In the genomic region with DNA sequence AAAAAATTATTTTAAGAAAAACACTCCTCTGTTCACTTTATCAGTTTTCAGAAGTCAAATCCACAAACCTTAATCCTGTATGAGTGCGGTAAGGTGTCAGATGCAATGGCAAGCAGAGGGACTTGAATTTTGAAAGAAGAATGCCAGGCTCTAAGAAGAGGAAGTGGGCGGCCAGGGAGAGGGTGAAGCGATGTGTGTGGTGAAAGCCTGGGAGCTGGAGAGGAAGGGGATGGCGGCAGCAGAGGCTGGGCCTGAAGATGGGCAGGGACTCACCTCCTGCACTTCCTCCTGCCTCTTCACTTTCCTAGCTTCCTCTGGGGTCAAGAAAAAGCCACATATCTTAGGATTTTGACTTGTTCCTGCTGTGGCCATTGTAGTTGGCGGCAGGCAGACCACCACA, we compare ENCODE assay signal across 18 cellular contexts.
DNase-seq lines count a peak whose midpoint lies in the region; ATAC-seq and TF ChIP-seq lines count a peak whose summit lies in the region.
"Had no signal": no experiment of that assay in that cellular context is flagged by ENCODE, and none has a peak within 500 bp of the region (broad histone marks: within the 10 kb centered on the region; RNA-seq: fewer than 3 reads in every experiment).

No MANE protein-coding gene starts in this region.

- no peaks in the 10 kb centered on the region for H3K36me3 ChIP-seq in H7 (replicated peaks; ENCODE audit: control insufficient read depth, insufficient read depth, low read length)
- H3K36me3 ChIP-seq: spleen, tibial artery had no signal

- H3K9me3 Mint-ChIP-seq in neural crest cell: no peaks in the 10 kb centered on the region
- H3K9me3 Mint-ChIP-seq: CD4-positive, alpha-beta T cell; T-cell had no signal

- peaks cover 50% of the 10 kb centered on the region for H3K4me1 Mint-ChIP-seq in neural crest cell
- H3K4me1 Mint-ChIP-seq: stimulated activated effector memory CD8-positive, alpha-beta T cell treated with anti-CD3 and anti-CD28 coated beads, Interleukin-12 subunit alpha, Interleukin-12 subunit beta, amount 100 ng/mL, for 72 hours had no signal

- H3K27me3 Mint-ChIP-seq in neural crest cell (ENCODE audit: low read depth): no peaks in the 10 kb centered on the region
- H3K27me3 Mint-ChIP-seq: CD4-positive, alpha-beta T cell had no signal

- H3K27ac Mint-ChIP-seq in neural crest cell (ENCODE audit: unreplicated experiment): peak overlapping the region; percentile 31
- H3K27ac Mint-ChIP-seq: CD4-positive, alpha-beta T cell; effector memory CD8-positive, alpha-beta T cell; stimulated activated effector memory CD8-positive, alpha-beta T cell treated with anti-CD3 and anti-CD28 coated beads, Interleukin-12 subunit alpha, Interleukin-12 subunit beta, amount 100 ng/mL, for 72 hours had no signal

- H3K4me3 Mint-ChIP-seq in neural crest cell: no peak overlapping the region
- H3K4me3 Mint-ChIP-seq: CD4-positive, alpha-beta T cell; effector memory CD8-positive, alpha-beta T cell; stimulated activated effector memory CD8-positive, alpha-beta T cell treated with anti-CD3 and anti-CD28 coated beads, Interleukin-12 subunit alpha, Interleukin-12 subunit beta, amount 100 ng/mL, for 72 hours; T-cell had no signal

- peaks cover 5% of the 10 kb centered on the region for H3K36me3 Mint-ChIP-seq in neural crest cell (ENCODE audit: low read depth)
- H3K36me3 Mint-ChIP-seq: stimulated activated effector memory CD8-positive, alpha-beta T cell treated with anti-CD3 and anti-CD28 coated beads, Interleukin-12 subunit alpha, Interleukin-12 subunit beta, amount 100 ng/mL, for 72 hours; T-cell had no signal

- TF ChIP-seq CTCF in neural crest cell (conservative IDR thresholded peaks at IDR 0.05): no peak

- DNase-seq in SIG-M5 treated with dmso at 0.1 percent for 504 hours (lab: John Stamatoyannopoulos, UW; ENCODE audit: unreplicated experiment): peak; percentile 54
- DNase-seq in SIG-M5 (lab: John Stamatoyannopoulos, UW): no peak
- peak; percentile 83 for DNase-seq in SKM-1 treated with dmso at 0.1 percent for 144 hours (lab: John Stamatoyannopoulos, UW; ENCODE audit: unreplicated experiment)
- no peak for DNase-seq in neural crest cell (ENCODE audit: low read depth, low spot score)
- no peak for DNase-seq in activated effector memory CD4-positive, alpha-beta T cell treated with anti-CD3 and anti-CD28 coated beads, Interleukin-2, amount 50 U/mL, for 16 hours
- DNase-seq in H7: no peak
- DNase-seq: activated CD4-positive, alpha-beta T cell treated with anti-CD3 and anti-CD28 coated beads for 1 hour; activated gamma-delta T cell treated with Interleukin-2 at 50 U/mL for 16 hours; CD4-positive, alpha-beta T cell; effector memory CD8-positive, alpha-beta T cell; left colon; NCI-H2029; spleen had no signal

- ATAC-seq in HG02981 (IDR thresholded peaks at IDR 0.05; ENCODE audit: unreplicated experiment) (peak; percentile 33), SK-N-SH treated with all-trans-retinoic acid at 6 μM for 48 hours (no peak)
- ATAC-seq: effector memory CD8-positive, alpha-beta T cell; left colon; stimulated activated effector memory CD8-positive, alpha-beta T cell treated with anti-CD3 and anti-CD28 coated beads, Interleukin-12 subunit alpha, Interleukin-12 subunit beta, amount 100 ng/mL, for 72 hours had no signal

- H3K27me3 ChIP-seq in H7 (ENCODE audit: control insufficient read depth, insufficient read depth, low read length): no peaks in the 10 kb centered on the region
- H3K27me3 ChIP-seq: spleen, tibial artery had no signal

- H3K4me3 ChIP-seq in H7 (ENCODE audit: insufficient read depth, low read depth, low read length): no peak overlapping the region
- H3K4me3 ChIP-seq: spleen, tibial artery had no signal

TF ChIP-seq in SK-N-SH treated with all-trans-retinoic acid at 6 μM for 48 hours, 23 proteins besides CTCF, POLR2A, EP300 and RAD21:
- TF ChIP-seq TOX (CRISPR knock-in tag; IDR thresholded peaks at IDR 0.05; ENCODE audit: borderline replicate concordance) (no peak), ESRRG (CRISPR knock-in tag; IDR thresholded peaks at IDR 0.05) (no peak), ARNTL (CRISPR knock-in tag; IDR thresholded peaks at IDR 0.05; ENCODE audit: borderline replicate concordance, low read depth) (no peak), ZNF70 (CRISPR knock-in tag; IDR thresholded peaks at IDR 0.05) (no peak), ZNF565 (CRISPR knock-in tag; conservative IDR thresholded peaks at IDR 0.05; ENCODE audit: low read depth) (no peak), BACH2 (CRISPR knock-in tag; IDR thresholded peaks at IDR 0.05; ENCODE audit: borderline replicate concordance) (no peak), SNAI2 (CRISPR knock-in tag; IDR thresholded peaks at IDR 0.05) (no peak), GLIS3 (CRISPR knock-in tag; IDR thresholded peaks at IDR 0.05) (no peak)
- TF ChIP-seq, protein P1, sequence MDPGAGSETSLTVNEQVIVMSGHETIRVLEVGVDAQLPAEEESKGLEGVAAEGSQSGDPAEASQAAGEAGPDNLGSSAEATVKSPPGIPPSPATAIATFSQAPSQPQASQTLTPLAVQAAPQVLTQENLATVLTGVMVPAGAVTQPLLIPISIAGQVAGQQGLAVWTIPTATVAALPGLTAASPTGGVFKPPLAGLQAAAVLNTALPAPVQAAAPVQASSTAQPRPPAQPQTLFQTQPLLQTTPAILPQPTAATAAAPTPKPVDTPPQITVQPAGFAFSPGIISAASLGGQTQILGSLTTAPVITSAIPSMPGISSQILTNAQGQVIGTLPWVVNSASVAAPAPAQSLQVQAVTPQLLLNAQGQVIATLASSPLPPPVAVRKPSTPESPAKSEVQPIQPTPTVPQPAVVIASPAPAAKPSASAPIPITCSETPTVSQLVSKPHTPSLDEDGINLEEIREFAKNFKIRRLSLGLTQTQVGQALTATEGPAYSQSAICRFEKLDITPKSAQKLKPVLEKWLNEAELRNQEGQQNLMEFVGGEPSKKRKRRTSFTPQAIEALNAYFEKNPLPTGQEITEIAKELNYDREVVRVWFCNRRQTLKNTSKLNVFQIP (CRISPR knock-in tag; IDR thresholded peaks at IDR 0.05; ENCODE audit: borderline replicate concordance, low read depth): no peak
- TF ChIP-seq, protein P2, sequence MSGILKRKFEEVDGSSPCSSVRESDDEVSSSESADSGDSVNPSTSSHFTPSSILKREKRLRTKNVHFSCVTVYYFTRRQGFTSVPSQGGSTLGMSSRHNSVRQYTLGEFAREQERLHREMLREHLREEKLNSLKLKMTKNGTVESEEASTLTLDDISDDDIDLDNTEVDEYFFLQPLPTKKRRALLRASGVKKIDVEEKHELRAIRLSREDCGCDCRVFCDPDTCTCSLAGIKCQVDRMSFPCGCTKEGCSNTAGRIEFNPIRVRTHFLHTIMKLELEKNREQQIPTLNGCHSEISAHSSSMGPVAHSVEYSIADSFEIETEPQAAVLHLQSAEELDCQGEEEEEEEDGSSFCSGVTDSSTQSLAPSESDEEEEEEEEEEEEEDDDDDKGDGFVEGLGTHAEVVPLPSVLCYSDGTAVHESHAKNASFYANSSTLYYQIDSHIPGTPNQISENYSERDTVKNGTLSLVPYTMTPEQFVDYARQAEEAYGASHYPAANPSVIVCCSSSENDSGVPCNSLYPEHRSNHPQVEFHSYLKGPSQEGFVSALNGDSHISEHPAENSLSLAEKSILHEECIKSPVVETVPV (CRISPR knock-in tag; IDR thresholded peaks at IDR 0.05): no peak
- TF ChIP-seq, protein P3, sequence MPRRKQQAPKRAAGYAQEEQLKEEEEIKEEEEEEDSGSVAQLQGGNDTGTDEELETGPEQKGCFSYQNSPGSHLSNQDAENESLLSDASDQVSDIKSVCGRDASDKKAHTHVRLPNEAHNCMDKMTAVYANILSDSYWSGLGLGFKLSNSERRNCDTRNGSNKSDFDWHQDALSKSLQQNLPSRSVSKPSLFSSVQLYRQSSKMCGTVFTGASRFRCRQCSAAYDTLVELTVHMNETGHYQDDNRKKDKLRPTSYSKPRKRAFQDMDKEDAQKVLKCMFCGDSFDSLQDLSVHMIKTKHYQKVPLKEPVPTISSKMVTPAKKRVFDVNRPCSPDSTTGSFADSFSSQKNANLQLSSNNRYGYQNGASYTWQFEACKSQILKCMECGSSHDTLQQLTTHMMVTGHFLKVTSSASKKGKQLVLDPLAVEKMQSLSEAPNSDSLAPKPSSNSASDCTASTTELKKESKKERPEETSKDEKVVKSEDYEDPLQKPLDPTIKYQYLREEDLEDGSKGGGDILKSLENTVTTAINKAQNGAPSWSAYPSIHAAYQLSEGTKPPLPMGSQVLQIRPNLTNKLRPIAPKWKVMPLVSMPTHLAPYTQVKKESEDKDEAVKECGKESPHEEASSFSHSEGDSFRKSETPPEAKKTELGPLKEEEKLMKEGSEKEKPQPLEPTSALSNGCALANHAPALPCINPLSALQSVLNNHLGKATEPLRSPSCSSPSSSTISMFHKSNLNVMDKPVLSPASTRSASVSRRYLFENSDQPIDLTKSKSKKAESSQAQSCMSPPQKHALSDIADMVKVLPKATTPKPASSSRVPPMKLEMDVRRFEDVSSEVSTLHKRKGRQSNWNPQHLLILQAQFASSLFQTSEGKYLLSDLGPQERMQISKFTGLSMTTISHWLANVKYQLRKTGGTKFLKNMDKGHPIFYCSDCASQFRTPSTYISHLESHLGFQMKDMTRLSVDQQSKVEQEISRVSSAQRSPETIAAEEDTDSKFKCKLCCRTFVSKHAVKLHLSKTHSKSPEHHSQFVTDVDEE (CRISPR knock-in tag; IDR thresholded peaks at IDR 0.05): no peak

Comparison
In these comparisons a context has a peak if more than half of its experiments do, and no peak if none do; other contexts are left out.
1. DNase-seq: peak in SIG-M5 treated with dmso at 0.1 percent for 504 hours (single experiment) and SKM-1 treated with dmso at 0.1 percent for 144 hours (single experiment); none in SIG-M5 (single experiment), neural crest cell (single experiment), activated effector memory CD4-positive, alpha-beta T cell treated with anti-CD3 and anti-CD28 coated beads, Interleukin-2, amount 50 U/mL, for 16 hours (single experiment) and H7 (single experiment).